In genomic region chr1:62222321-62222720, GRCh38 we compare ENCODE assay signal across 32 cellular contexts. TPM values are rescaled to one million over a fixed set of nuclear protein-coding genes. Genes with fewer than 3 reads are reported as not detected.
"Had no signal": no experiment of that assay in that cellular context is flagged by ENCODE, and none has a peak within 500 bp of the region (broad histone marks: within the 10 kb centered on the region; RNA-seq: fewer than 3 reads in every experiment).

No MANE protein-coding gene starts in this region.

- H3K27ac ChIP-seq: neural progenitor cell, ovary, parathyroid adenoma, psoas muscle, right lobe of liver, skin epidermis, spleen, suprapubic skin, testis, tibial artery, transverse colon, upper lobe of right lung, uterus had no signal

- H3K27me3 Mint-ChIP-seq: progenitor cell of endocrine pancreas; stimulated activated memory B cell treated with anti-CD40 and anti-IgM and Interleukin-4, amounts not matched to agents 10 μg/mL and 1 μg/mL and 100 μg/mL, for 72 hours; stimulated activated naive CD8-positive, alpha-beta T cell treated with anti-CD3 and anti-CD28 coated beads, Interleukin-15, amount 100 ng/mL, for 72 hours; type B pancreatic cell had no signal

- DNase-seq: natural killer cell; occipital lobe; ovary; psoas muscle; right cardiac atrium; right lobe of liver; spleen; stimulated activated CD4-positive, alpha-beta T cell treated with anti-CD3 and anti-CD28 coated beads, Interleukin-12 subunit alpha, Interleukin-12 subunit beta, amount 100 ng/mL, for 4 hours; stimulated activated CD4-positive, alpha-beta T cell treated with anti-CD3 and anti-CD28 coated beads, Interleukin-1b, Interleukin-23, amount 100 ng/mL, for 48 hours; stimulated activated CD4-positive, alpha-beta T cell treated with anti-CD3 and anti-CD28 coated beads, Interleukin-4, amount 100 ng/mL, for 1 hour; stimulated activated CD4-positive, alpha-beta T cell treated with anti-CD3 and anti-CD28 coated beads, Interleukin-4, amount 100 ng/mL, for 4 hours; stimulated activated CD8-positive, alpha-beta memory T cell treated with anti-CD3 and anti-CD28 coated beads, Interleukin-4, amount 100 ng/mL, for 48 hours; stimulated activated naive CD4-positive, alpha-beta T cell; stimulated activated naive CD8-positive, alpha-beta T cell treated with anti-CD3 and anti-CD28 coated beads, Interleukin-15, amount 100 ng/mL, for 72 hours; stimulated activated naive CD8-positive, alpha-beta T cell treated with anti-CD3 and anti-CD28 coated beads, Interleukin-15, Interleukin-2, amounts not matched to agents 100 U/mL and 50 U/mL, for 24 hours; substantia nigra; testis; tibial artery; transverse colon; upper lobe of right lung; uterus had no signal

- H3K9me3 Mint-ChIP-seq: natural killer cell; nephron; stimulated activated memory B cell treated with anti-CD40 and anti-IgM and Interleukin-4, amounts not matched to agents 10 μg/mL and 1 μg/mL and 100 μg/mL, for 72 hours; stimulated activated naive CD8-positive, alpha-beta T cell treated with anti-CD3 and anti-CD28 coated beads, Interleukin-15, amount 100 ng/mL, for 72 hours; type B pancreatic cell had no signal

- H3K4me1 Mint-ChIP-seq: natural killer cell; nephron; neural progenitor cell; stimulated activated memory B cell treated with anti-CD40 and anti-IgM and Interleukin-4, amounts not matched to agents 10 μg/mL and 1 μg/mL and 100 μg/mL, for 72 hours; stimulated activated naive CD8-positive, alpha-beta T cell treated with anti-CD3 and anti-CD28 coated beads, Interleukin-15, amount 100 ng/mL, for 72 hours had no signal

- H3K27me3 ChIP-seq: neural progenitor cell, ovary, right lobe of liver, spleen, suprapubic skin, testis, tibial artery, transverse colon, upper lobe of right lung, uterus had no signal

- H3K4me3 Mint-ChIP-seq: natural killer cell; nephron; neural progenitor cell; stimulated activated memory B cell treated with anti-CD40 and anti-IgM and Interleukin-4, amounts not matched to agents 10 μg/mL and 1 μg/mL and 100 μg/mL, for 72 hours; stimulated activated naive CD8-positive, alpha-beta T cell treated with anti-CD3 and anti-CD28 coated beads, Interleukin-15, amount 100 ng/mL, for 72 hours; type B pancreatic cell had no signal

- ATAC-seq: natural killer cell; psoas muscle; right cardiac atrium; right lobe of liver; stimulated activated memory B cell treated with anti-CD40 and anti-IgM and Interleukin-4, amounts not matched to agents 10 μg/mL and 1 μg/mL and 100 μg/mL, for 72 hours; stimulated activated naive CD8-positive, alpha-beta T cell treated with anti-CD3 and anti-CD28 coated beads, Interleukin-15, amount 100 ng/mL, for 72 hours; stimulated activated naive CD8-positive, alpha-beta T cell treated with anti-CD3 and anti-CD28 coated beads, Interleukin-15, Interleukin-2, amounts not matched to agents 100 U/mL and 50 U/mL, for 24 hours; upper lobe of right lung had no signal

- H3K36me3 Mint-ChIP-seq: natural killer cell; neural progenitor cell; stimulated activated memory B cell treated with anti-CD40 and anti-IgM and Interleukin-4, amounts not matched to agents 10 μg/mL and 1 μg/mL and 100 μg/mL, for 72 hours; type B pancreatic cell had no signal

- H3K36me3 ChIP-seq: neural progenitor cell, ovary, right lobe of liver, spleen, suprapubic skin, tibial artery, transverse colon, upper lobe of right lung, uterus had no signal

- H3K9ac ChIP-seq: neural progenitor cell, parathyroid adenoma had no signal

- H3K4me1 ChIP-seq: neural progenitor cell, parathyroid adenoma, psoas muscle, right lobe of liver, spleen, suprapubic skin, testis, tibial artery, transverse colon, upper lobe of right lung, uterus had no signal

- H3K27ac Mint-ChIP-seq: natural killer cell; nephron; neural progenitor cell; progenitor cell of endocrine pancreas; stimulated activated memory B cell treated with anti-CD40 and anti-IgM and Interleukin-4, amounts not matched to agents 10 μg/mL and 1 μg/mL and 100 μg/mL, for 72 hours; stimulated activated naive CD8-positive, alpha-beta T cell treated with anti-CD3 and anti-CD28 coated beads, Interleukin-15, amount 100 ng/mL, for 72 hours; type B pancreatic cell had no signal

- H3K4me3 ChIP-seq: neural progenitor cell, ovary, psoas muscle, right lobe of liver, skin epidermis, smooth muscle cell, spleen, suprapubic skin, testis, tibial artery, transverse colon, upper lobe of right lung, uterus had no signal

- H3K9me3 ChIP-seq: ovary, psoas muscle, right lobe of liver, spleen, suprapubic skin, testis, tibial artery, transverse colon, upper lobe of right lung, uterus had no signal

RNA-seq across cellular contexts. Expression of gene L1TD1, which starts 27.7 kb away (rescaled TPM):
- total RNA-seq: occipital lobe, osteoblast had no signal
- polyA plus RNA-seq: neural cell had no signal
